Comparison of ENCODE assay signal across 1 cellular context in the genomic region with DNA sequence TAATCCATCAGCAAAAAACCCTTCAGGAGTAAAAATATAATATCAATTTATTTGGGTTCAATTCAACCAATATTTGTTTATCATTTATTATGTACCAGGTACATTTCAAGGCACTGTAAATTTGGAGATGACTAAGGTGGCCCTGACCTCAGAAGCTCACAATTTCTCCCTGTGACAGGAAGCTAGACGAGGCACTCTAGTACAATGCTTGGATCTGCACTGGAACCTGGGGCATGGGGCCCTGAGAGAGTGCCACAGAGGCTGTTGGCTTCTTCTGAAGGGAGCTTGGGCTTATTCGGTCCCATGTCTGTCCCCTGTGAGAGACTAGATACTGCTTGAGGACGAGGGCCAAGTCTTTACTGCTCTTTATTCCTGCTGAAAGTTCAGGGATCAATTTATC.
TF ChIP-seq lines count a peak whose summit lies in the region.

No MANE protein-coding gene starts in this region.

TF ChIP-seq in K562, 482 proteins besides CTCF, POLR2A, EP300 and RAD21:
- no peak for TF ChIP-seq ZNF583 (CRISPR knock-in tag; IDR thresholded peaks at IDR 0.05)
- TF ChIP-seq NFIX (CRISPR knock-in tag; IDR thresholded peaks at IDR 0.05; ENCODE audit: low read depth), result 0 out of 2 replicates have a peak, but pooled peaks have one; percentile 18
- TF ChIP-seq, protein P1, sequence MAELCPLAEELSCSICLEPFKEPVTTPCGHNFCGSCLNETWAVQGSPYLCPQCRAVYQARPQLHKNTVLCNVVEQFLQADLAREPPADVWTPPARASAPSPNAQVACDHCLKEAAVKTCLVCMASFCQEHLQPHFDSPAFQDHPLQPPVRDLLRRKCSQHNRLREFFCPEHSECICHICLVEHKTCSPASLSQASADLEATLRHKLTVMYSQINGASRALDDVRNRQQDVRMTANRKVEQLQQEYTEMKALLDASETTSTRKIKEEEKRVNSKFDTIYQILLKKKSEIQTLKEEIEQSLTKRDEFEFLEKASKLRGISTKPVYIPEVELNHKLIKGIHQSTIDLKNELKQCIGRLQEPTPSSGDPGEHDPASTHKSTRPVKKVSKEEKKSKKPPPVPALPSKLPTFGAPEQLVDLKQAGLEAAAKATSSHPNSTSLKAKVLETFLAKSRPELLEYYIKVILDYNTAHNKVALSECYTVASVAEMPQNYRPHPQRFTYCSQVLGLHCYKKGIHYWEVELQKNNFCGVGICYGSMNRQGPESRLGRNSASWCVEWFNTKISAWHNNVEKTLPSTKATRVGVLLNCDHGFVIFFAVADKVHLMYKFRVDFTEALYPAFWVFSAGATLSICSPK (IDR thresholded peaks at IDR 0.05; ENCODE audit: borderline replicate concordance), result no peak
- TF ChIP-seq TARDBP (IDR thresholded peaks at IDR 0.05), result no peak
- TF ChIP-seq RB1 (IDR thresholded peaks at IDR 0.05; ENCODE audit: low read depth), result no peak
